11 cellular contexts compared by ENCODE assay signal in the genomic region with DNA sequence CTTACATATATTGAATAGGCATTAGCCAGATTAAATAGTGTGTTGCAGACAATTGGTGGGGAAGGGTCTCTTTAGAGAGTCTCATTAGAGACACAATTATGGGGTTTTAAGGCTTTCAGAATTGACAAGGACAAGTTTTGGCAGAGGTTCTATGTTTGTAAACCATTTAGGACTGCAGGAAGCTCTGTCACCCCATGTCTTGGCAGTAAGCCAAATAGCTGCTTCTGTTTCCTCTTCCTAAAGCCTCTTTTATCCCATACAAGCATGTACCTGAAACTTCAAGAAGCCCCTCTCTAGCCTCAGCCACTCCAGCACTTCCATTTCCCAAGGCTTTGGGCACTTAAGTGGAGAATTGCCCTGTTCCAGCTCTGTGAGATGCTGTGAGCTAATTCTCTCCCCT. TPM values are rescaled to one million over a fixed set of nuclear protein-coding genes. Genes with fewer than 3 reads are reported as not detected.
DNase-seq lines count a peak whose midpoint lies in the region; ATAC-seq and TF ChIP-seq lines count a peak whose summit lies in the region.
"Had no signal": no experiment of that assay in that cellular context is flagged by ENCODE, and none has a peak within 500 bp of the region (broad histone marks: within the 10 kb centered on the region; RNA-seq: fewer than 3 reads in every experiment).

No MANE protein-coding gene starts in this region.

- TF ChIP-seq CTCF in NB4 (IDR thresholded peaks at IDR 0.05; ENCODE audit: low read depth, low read length) (no peak), WERI-Rb-1 (IDR thresholded peaks at IDR 0.05; ENCODE audit: low read depth, low read length) (no peak)

- no peak for ATAC-seq in stimulated activated naive CD8-positive, alpha-beta T cell treated with anti-CD3 and anti-CD28 coated beads, Interleukin-15, amount 100 ng/mL, for 72 hours

- no peaks in the 10 kb centered on the region for H3K9me3 Mint-ChIP-seq in stimulated activated naive CD8-positive, alpha-beta T cell treated with anti-CD3 and anti-CD28 coated beads, Interleukin-15, amount 100 ng/mL, for 72 hours
- H3K9me3 Mint-ChIP-seq: GM23338 had no signal

- H3K27me3 Mint-ChIP-seq in stimulated activated naive CD8-positive, alpha-beta T cell treated with anti-CD3 and anti-CD28 coated beads, Interleukin-15, amount 100 ng/mL, for 72 hours = no peaks in the 10 kb centered on the region

- DNase-seq in DMS 273 (lab: John Stamatoyannopoulos, UW; ENCODE audit: unreplicated experiment) (peak; percentile 55), DMS 273 treated with DMSO at 0.1 percent for 48 hours (lab: John Stamatoyannopoulos, UW) (no peak), NB4 (ENCODE audit: low read depth) (peak; percentile 44), RPMI7951 (ENCODE audit: low read depth) (peak; percentile 39), lung microvascular endothelial cell (ENCODE audit: low read depth in 2 of 2) (peak; percentile 73 to 90), nucleus accumbens (lab: John Stamatoyannopoulos, UW) (no peak), WERI-Rb-1 (no peak)
- no peak for DNase-seq in stimulated activated naive CD8-positive, alpha-beta T cell treated with anti-CD3 and anti-CD28 coated beads, Interleukin-15, amount 100 ng/mL, for 72 hours
- DNase-seq: activated T-cell treated with anti-CD3 and anti-CD28 coated beads, Interleukin-2, amount 50 U/mL, for 48 hours had no signal

- peaks cover 44% of the 10 kb centered on the region for H3K4me1 Mint-ChIP-seq in stimulated activated naive CD8-positive, alpha-beta T cell treated with anti-CD3 and anti-CD28 coated beads, Interleukin-15, amount 100 ng/mL, for 72 hours

- no peaks in the 10 kb centered on the region for H3K27me3 ChIP-seq in WERI-Rb-1 (ENCODE audit: insufficient read depth, low read depth, severe bottlenecking)

- H3K9me3 ChIP-seq in WERI-Rb-1 (ENCODE audit: severe bottlenecking) = no peaks in the 10 kb centered on the region

- no peak for TF ChIP-seq POLR2A in NB4 (IDR thresholded peaks at IDR 0.05; ENCODE audit: extremely low read depth, insufficient read length)

- no peak overlapping the region for H3K27ac ChIP-seq in WERI-Rb-1
- H3K27ac ChIP-seq: 22Rv1 had no signal

- H3K27ac Mint-ChIP-seq in stimulated activated naive CD8-positive, alpha-beta T cell treated with anti-CD3 and anti-CD28 coated beads, Interleukin-15, amount 100 ng/mL, for 72 hours = peak overlapping the region in 1 of 2 donors; percentile 60
- H3K27ac Mint-ChIP-seq: GM23338 had no signal

- H3K4me3 Mint-ChIP-seq in stimulated activated naive CD8-positive, alpha-beta T cell treated with anti-CD3 and anti-CD28 coated beads, Interleukin-15, amount 100 ng/mL, for 72 hours = no peak overlapping the region
- H3K4me3 Mint-ChIP-seq: GM23338 had no signal

- no peak overlapping the region for H3K4me3 ChIP-seq in NB4 (ENCODE audit: low read depth, low read length)
- no peak overlapping the region for H3K4me3 ChIP-seq in WERI-Rb-1 (ENCODE audit: low read depth, low read length)
- H3K4me3 ChIP-seq: GM23338 had no signal

- H3K36me3 ChIP-seq in WERI-Rb-1 = peaks cover 3% of the 10 kb centered on the region; the same call in 1 of the 2 replicates

RNA-seq across cellular contexts. Expression of a gene that starts 21.8 kb away (rescaled TPM):
- total RNA-seq in RPMI7951 (2014; rRNA removed; shearing (Covaris generic)) = under 0.01 TPM in 1 of 2 replicates, not detected in the other
- 0.20 and 0.65 TPM in 2 replicates for total RNA-seq in lung microvascular endothelial cell

Comparison
In these comparisons a context has a peak if more than half of its experiments do, and no peak if none do; other contexts are left out.
1. DNase-seq: peak in DMS 273 (single experiment), NB4 (single experiment), RPMI7951 (single experiment) and lung microvascular endothelial cell (2 of 2); none in DMS 273 treated with DMSO at 0.1 percent for 48 hours (single experiment), stimulated activated naive CD8-positive, alpha-beta T cell treated with anti-CD3 and anti-CD28 coated beads, Interleukin-15, amount 100 ng/mL, for 72 hours (0 of 2), nucleus accumbens (0 of 56) and WERI-Rb-1 (single experiment).